In the genomic region with DNA sequence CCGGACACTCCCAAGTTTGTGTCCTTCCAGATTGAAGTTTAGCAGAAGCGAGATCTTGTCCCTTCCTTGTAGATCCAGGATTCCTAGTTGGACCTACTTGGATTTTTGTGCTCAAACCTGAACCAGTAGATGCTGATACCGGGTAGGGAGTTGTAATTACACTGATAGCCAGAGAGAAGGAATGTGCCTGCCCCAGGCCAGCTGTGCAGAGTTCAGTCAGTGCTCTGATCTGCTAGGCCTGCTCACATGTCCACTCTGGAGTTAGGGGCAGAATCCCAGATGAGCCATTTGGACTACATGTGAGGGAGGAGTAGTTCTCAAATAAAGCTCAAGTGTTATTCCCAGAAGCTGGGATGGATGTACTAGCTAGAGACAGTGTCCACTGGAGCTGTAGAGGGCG, we compare ENCODE assay signal across 32 cellular contexts.
DNase-seq lines count a peak whose midpoint lies in the region; ATAC-seq, FAIRE-seq and TF ChIP-seq lines count a peak whose summit lies in the region.
"Had no signal": no experiment of that assay in that cellular context is flagged by ENCODE, and none has a peak within 500 bp of the region (broad histone marks: within the 10 kb centered on the region; RNA-seq: fewer than 3 reads in every experiment).

No MANE protein-coding gene starts in this region.

- ATAC-seq in CD4-positive, alpha-beta T cell (ENCODE audit: poor library complexity): no peak
- ATAC-seq: activated T-helper 17 cell treated with anti-CD3 and anti-CD28 coated beads, Interleukin-2, amount 50 U/mL, for 72 hours; pancreas had no signal

- H3K4me3 Mint-ChIP-seq in CD4-positive, alpha-beta T cell: no peak overlapping the region
- H3K4me3 Mint-ChIP-seq in glutamatergic neuron (ENCODE audit: unreplicated experiment): no peak overlapping the region
- H3K4me3 Mint-ChIP-seq: activated CD4-positive, alpha-beta memory T cell treated with anti-CD3 and anti-CD28 coated beads for 36 hours; activated naive CD4-positive, alpha-beta T cell treated with anti-CD3 and anti-CD28 coated beads, Interleukin-2, amount 10 ng/mL, durations not matched to agents 7 days and 5 days; activated T-helper 17 cell treated with anti-CD3 and anti-CD28 coated beads, Interleukin-2, amount 50 U/mL, for 72 hours; brain; immature natural killer cell; memory B cell; stimulated activated naive CD8-positive, alpha-beta T cell treated with anti-CD3 and anti-CD28 coated beads, Interleukin-15, Interleukin-2, amounts not matched to agents 100 ng/mL and 50 ng/mL, for 24 hours had no signal

- H2AFZ ChIP-seq in trophoblast cell (ENCODE audit: insufficient read depth, low read length, poor library complexity): no peak overlapping the region

- H3K18ac ChIP-seq in trophoblast cell (ENCODE audit: low read length): no peak overlapping the region

- H3K9me3 Mint-ChIP-seq in CD4-positive, alpha-beta T cell: no peaks in the 10 kb centered on the region
- peaks cover 4% of the 10 kb centered on the region for H3K9me3 Mint-ChIP-seq in glutamatergic neuron (ENCODE audit: unreplicated experiment)
- H3K9me3 Mint-ChIP-seq: activated CD4-positive, alpha-beta memory T cell treated with anti-CD3 and anti-CD28 coated beads for 36 hours; activated naive CD4-positive, alpha-beta T cell treated with anti-CD3 and anti-CD28 coated beads, Interleukin-2, amount 10 ng/mL, durations not matched to agents 7 days and 5 days; activated T-helper 17 cell treated with anti-CD3 and anti-CD28 coated beads, Interleukin-2, amount 50 U/mL, for 72 hours; brain; immature natural killer cell; memory B cell; stimulated activated naive CD8-positive, alpha-beta T cell treated with anti-CD3 and anti-CD28 coated beads, Interleukin-15, Interleukin-2, amounts not matched to agents 100 ng/mL and 50 ng/mL, for 24 hours had no signal

- H3K9me3 ChIP-seq in CD4-positive, alpha-beta T cell (ENCODE audit: control insufficient read depth, low read length): no peaks in the 10 kb centered on the region
- no peaks in the 10 kb centered on the region for H3K9me3 ChIP-seq in esophagus squamous epithelium
- no peaks in the 10 kb centered on the region for H3K9me3 ChIP-seq in trophoblast cell (ENCODE audit: insufficient read depth, low read depth, low read length)
- H3K9me3 ChIP-seq: pancreas, thoracic aorta, uterus had no signal

- peak overlapping the region; percentile 5 for H2BK12ac ChIP-seq in trophoblast cell (ENCODE audit: low read length)

- peak overlapping the region; percentile 9 for H3K4me2 ChIP-seq in trophoblast cell (ENCODE audit: low read length)
- H3K4me2 ChIP-seq: smooth muscle cell had no signal

- no peaks in the 10 kb centered on the region for H3K27me3 ChIP-seq in CD4-positive, alpha-beta T cell (ENCODE audit: control insufficient read depth, insufficient read depth, low read length)
- H3K27me3 ChIP-seq in esophagus squamous epithelium: no peaks in the 10 kb centered on the region
- H3K27me3 ChIP-seq in trophoblast cell (ENCODE audit: insufficient read depth, low read length): no peaks in the 10 kb centered on the region
- H3K27me3 ChIP-seq: pancreas, uterus had no signal

- peak overlapping the region; percentile 72 for H3K27ac ChIP-seq in CD4-positive, alpha-beta T cell (ENCODE audit: low read depth, low read length)
- H3K27ac ChIP-seq in esophagus squamous epithelium (peak overlapping the region; percentile 16 to 89 (median 82)), trophoblast cell (ENCODE audit: low read depth, low read length) (peak overlapping the region; percentile 81)
- H3K27ac ChIP-seq: dorsolateral prefrontal cortex, pancreas, thoracic aorta, uterus had no signal

- no peak overlapping the region for H3K14ac ChIP-seq in trophoblast cell (ENCODE audit: low read length)

- H3K9ac ChIP-seq in trophoblast cell (ENCODE audit: low read length): no peak overlapping the region

- H3K79me1 ChIP-seq in trophoblast cell (ENCODE audit: low read length): peaks cover 26% of the 10 kb centered on the region

- H3K36me3 Mint-ChIP-seq in CD4-positive, alpha-beta T cell (ENCODE audit: low read depth): peaks cover 21% of the 10 kb centered on the region
- H3K36me3 Mint-ChIP-seq in glutamatergic neuron (ENCODE audit: unreplicated experiment): no peaks in the 10 kb centered on the region
- H3K36me3 Mint-ChIP-seq: brain, immature natural killer cell, memory B cell had no signal

- CTCF ChIA-PET in CD4-positive, alpha-beta T cell (lab: Charles Lee): interaction anchor here (1.1 to 1.5 kb wide), 2 partner anchors 16 to 43 kb away, joined by 3 to 4 read pairs; no protein-coding TSS in a partner anchor

- H4K12ac ChIP-seq in trophoblast cell (ENCODE audit: low read depth, low read length): no peak overlapping the region

- no peak overlapping the region for H2AK5ac ChIP-seq in trophoblast cell (ENCODE audit: low read length)

- FAIRE-seq in GM12891 (lab: Jason Lieb, UNC) (peak; percentile 83), RCC 7860 (lab: Jason Lieb, UNC) (no peak)
- FAIRE-seq: GM18507, GM19239, H1, pancreas had no signal

- no peak overlapping the region for H2BK120ac ChIP-seq in trophoblast cell (ENCODE audit: insufficient read depth, low read length, poor library complexity)

- no peak for TF ChIP-seq POLR2A in GM12891 (IDR thresholded peaks at IDR 0.05; ENCODE audit: low read depth, low read length)
- TF ChIP-seq POLR2A in esophagus squamous epithelium (IDR thresholded peaks at IDR 0.05): no peak

- peaks cover 7 to 96% (median 30%) of the 10 kb centered on the region in 3 donors for H3K4me1 ChIP-seq in esophagus squamous epithelium
- peaks cover 34 to 44% of the 10 kb centered on the region in 2 experiments for H3K4me1 ChIP-seq in trophoblast cell (ENCODE audit: control insufficient read depth in 1 of 2, insufficient read depth in 2 of 2, low read length in 2 of 2)
- H3K4me1 ChIP-seq: pancreas, uterus had no signal

- POLR2A ChIA-PET in CD4-positive, alpha-beta T cell (lab: Charles Lee): interaction anchor here (0.9 to 4.4 kb wide), 13 partner anchors 9 to 65 kb away, joined by 3 to 33 read pairs (median 7); a partner anchor contains a TSS

- no peak overlapping the region for H4K8ac ChIP-seq in trophoblast cell (ENCODE audit: low read depth, low read length)

- TF ChIP-seq CTCF in CD4-positive, alpha-beta T cell (IDR thresholded peaks at IDR 0.05): no peak
- no peak for TF ChIP-seq CTCF in esophagus squamous epithelium (IDR thresholded peaks at IDR 0.05)
- TF ChIP-seq CTCF in glutamatergic neuron (IDR thresholded peaks at IDR 0.05; ENCODE audit: partially characterized antibody, unreplicated experiment): no peak

- intact Hi-C loops in CD4-positive, alpha-beta T cell (cut with DNase I, micrococcal nuclease): loop anchor here (5.0 to 10.0 kb wide), 3 partner anchors 48 to 448 kb away; no protein-coding TSS in a partner anchor
- intact Hi-C loops in esophagus squamous epithelium (cut with DNase I): no loop called here

- no peak overlapping the region for H3K27ac Mint-ChIP-seq in CD4-positive, alpha-beta T cell
- H3K27ac Mint-ChIP-seq in glutamatergic neuron (ENCODE audit: unreplicated experiment): no peak overlapping the region
- H3K27ac Mint-ChIP-seq: activated CD4-positive, alpha-beta memory T cell treated with anti-CD3 and anti-CD28 coated beads for 36 hours; activated naive CD4-positive, alpha-beta T cell treated with anti-CD3 and anti-CD28 coated beads, Interleukin-2, amount 10 ng/mL, durations not matched to agents 7 days and 5 days; activated T-helper 17 cell treated with anti-CD3 and anti-CD28 coated beads, Interleukin-2, amount 50 U/mL, for 72 hours; brain; immature natural killer cell; memory B cell; stimulated activated naive CD8-positive, alpha-beta T cell treated with anti-CD3 and anti-CD28 coated beads, Interleukin-15, Interleukin-2, amounts not matched to agents 100 ng/mL and 50 ng/mL, for 24 hours had no signal

- no peak for DNase-seq in CD4-positive, alpha-beta T cell
- no peak for DNase-seq in GM12891 (ENCODE audit: insufficient read length, low spot score)
- no peak for DNase-seq in esophagus squamous epithelium (lab: John Stamatoyannopoulos, UW)
- peak; percentile 88 for DNase-seq in trophoblast cell
- DNase-seq in RCC 7860 (ENCODE audit: low spot score): no peak
- no peak for DNase-seq in H4 (ENCODE audit: low spot score)
- DNase-seq in glutamatergic neuron: no peak
- DNase-seq: activated CD4-positive, alpha-beta memory T cell treated with anti-CD3 and anti-CD28 coated beads for 36 hours; activated CD4-positive, CD25-positive, alpha-beta regulatory T cell treated with anti-CD3 and anti-CD28 coated beads, Interleukin-2, amount 50 U/mL, for 72 hours; activated naive CD4-positive, alpha-beta T cell treated with anti-CD3 and anti-CD28 coated beads, Interleukin-2, amount 10 ng/mL, durations not matched to agents 7 days and 5 days; dorsolateral prefrontal cortex; hypothalamus; immature natural killer cell; KBM-7; MM.1S; NCI-H1930; NCI-H524 treated with DMSO at 0.1 percent for 48 hours; pancreas; SHP77; stimulated activated CD4-positive, alpha-beta T cell treated with anti-CD3 and anti-CD28 coated beads, Interleukin-1b, Interleukin-23, amount 100 ng/mL, for 48 hours; stimulated activated CD8-positive, alpha-beta memory T cell treated with anti-CD3 and anti-CD28 coated beads, Interleukin-4, amount 100 ng/mL, for 48 hours; T-helper 2 cell; uterus had no signal

- H3K79me2 ChIP-seq in trophoblast cell (ENCODE audit: control insufficient read depth, insufficient read depth, low read length, poor library complexity): peaks cover 13% of the 10 kb centered on the region

- H3K36me3 ChIP-seq in esophagus squamous epithelium: no peaks in the 10 kb centered on the region
- no peaks in the 10 kb centered on the region for H3K36me3 ChIP-seq in trophoblast cell (ENCODE audit: control insufficient read depth in 1 of 2, insufficient read depth in 2 of 2, low read length in 2 of 2)
- H3K36me3 ChIP-seq: pancreas, thoracic aorta, uterus had no signal

- WGBS in esophagus squamous epithelium, 2 donors: 75 to 98% methylated on average over 4 of the region's 4 CpGs
- WGBS in trophoblast cell (ENCODE audit: extremely low coverage, insufficient coverage, insufficient read length): no CpG with 5 or more reads among the region's 4 CpGs

- H3K23ac ChIP-seq in trophoblast cell (ENCODE audit: low read length): no peak overlapping the region

- H3K27me3 Mint-ChIP-seq in CD4-positive, alpha-beta T cell: no peaks in the 10 kb centered on the region
- H3K27me3 Mint-ChIP-seq in glutamatergic neuron (ENCODE audit: unreplicated experiment): no peaks in the 10 kb centered on the region
- H3K27me3 Mint-ChIP-seq: activated CD4-positive, alpha-beta memory T cell treated with anti-CD3 and anti-CD28 coated beads for 36 hours; activated naive CD4-positive, alpha-beta T cell treated with anti-CD3 and anti-CD28 coated beads, Interleukin-2, amount 10 ng/mL, durations not matched to agents 7 days and 5 days; activated T-helper 17 cell treated with anti-CD3 and anti-CD28 coated beads, Interleukin-2, amount 50 U/mL, for 72 hours; stimulated activated naive CD8-positive, alpha-beta T cell treated with anti-CD3 and anti-CD28 coated beads, Interleukin-15, Interleukin-2, amounts not matched to agents 100 ng/mL and 50 ng/mL, for 24 hours had no signal

- peak overlapping the region; percentile 8 for H2BK5ac ChIP-seq in trophoblast cell (ENCODE audit: low read depth, low read length, poor library complexity)

- H3K4ac ChIP-seq in trophoblast cell (ENCODE audit: low read depth, low read length): no peak overlapping the region

- peaks cover 26% of the 10 kb centered on the region for H3K4me1 Mint-ChIP-seq in CD4-positive, alpha-beta T cell (ENCODE audit: low read depth)
- peaks cover 7% of the 10 kb centered on the region for H3K4me1 Mint-ChIP-seq in glutamatergic neuron (ENCODE audit: low read depth, unreplicated experiment)
- H3K4me1 Mint-ChIP-seq: immature natural killer cell had no signal

- no peak overlapping the region for H4K91ac ChIP-seq in trophoblast cell (ENCODE audit: low read depth, low read length)

- H3K4me3 ChIP-seq in esophagus squamous epithelium: no peak overlapping the region
- H3K4me3 ChIP-seq in trophoblast cell (ENCODE audit: low read depth, low read length): no peak overlapping the region
- H3K4me3 ChIP-seq: dorsolateral prefrontal cortex, pancreas, smooth muscle cell, thoracic aorta, uterus had no signal

Comparison
In these comparisons a context has a peak if more than half of its experiments do, and no peak if none do; other contexts are left out.
1. DNase-seq: peak in trophoblast cell (2 of 2); none in CD4-positive, alpha-beta T cell (0 of 10), GM12891 (single experiment), esophagus squamous epithelium (single experiment), RCC 7860 (single experiment), H4 (single experiment) and glutamatergic neuron (single experiment).
2. Peak in every context shown above with its lines, with median percentiles within 50 percentile points of each other: H3K27ac ChIP-seq.